ENCODE assay signal across 17 cellular contexts in the genomic region with DNA sequence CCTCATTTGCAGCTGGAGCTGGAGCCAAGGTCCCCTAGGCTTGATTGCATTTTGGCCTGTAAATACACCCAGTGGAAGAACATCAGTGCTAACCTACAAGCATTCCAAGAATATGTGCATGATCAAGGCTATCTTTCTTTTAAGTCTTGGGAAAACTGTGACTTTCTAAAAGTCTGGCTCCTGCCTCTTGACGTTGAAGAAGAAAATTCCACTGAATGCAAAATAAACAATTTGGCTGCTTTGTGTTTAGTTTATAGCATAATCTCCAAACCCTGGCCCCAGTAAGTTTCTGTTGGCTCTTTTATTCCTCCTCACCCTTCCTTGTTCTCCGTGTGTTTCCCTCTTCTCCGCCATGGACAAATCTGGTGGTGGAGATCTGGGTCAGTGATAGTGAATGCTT.
A peak's percentile ranks its signal among the peaks of the same experiment; 100 is the strongest.
DNase-seq lines count a peak whose midpoint lies in the region; ATAC-seq and TF ChIP-seq lines count a peak whose summit lies in the region.
"Had no signal": no experiment of that assay in that cellular context is flagged by ENCODE, and none has a peak within 500 bp of the region (broad histone marks: within the 10 kb centered on the region; RNA-seq: fewer than 3 reads in every experiment).

No MANE protein-coding gene starts in this region.

- H3K9me3 ChIP-seq in SJSA1 (replicated peaks) (no peaks in the 10 kb centered on the region), fibroblast of lung (ENCODE audit: control insufficient read depth, insufficient read depth, low read depth, low read length) (no peaks in the 10 kb centered on the region), left lung (no peaks in the 10 kb centered on the region)

- H3K36me3 ChIP-seq in SJSA1 (no peaks in the 10 kb centered on the region), fibroblast of lung (ENCODE audit: control insufficient read depth, insufficient read depth, low read length) (no peaks in the 10 kb centered on the region), left lung (no peaks in the 10 kb centered on the region)

- DNase-seq in AG08396 (ENCODE audit: low spot score) (peak; percentile 32), SJSA1 (ENCODE audit: low read depth in 1 of 2, low spot score in 2 of 2) (peak in 1 of 2 experiments; percentile 58), fibroblast of lung (ENCODE audit: low read depth in 2 of 2) (peak; percentile 37 to 77), osteocyte (ENCODE audit: extremely low spot score, unreplicated experiment) (peak; percentile 1), left lung (no peak), NCI-H2081 (lab: John Stamatoyannopoulos, UW) (no peak)
- DNase-seq: DMS79, MV-4-11, NCI-H1417 treated with DMSO at 0.1 percent for 48 hours, NCI-H187 treated with DMSO at 0.1 percent for 48 hours, NCI-H226, NCI-H524, SHP77 treated with DMSO at 0.1 percent for 48 hours had no signal

- ATAC-seq in GM18517 (IDR thresholded peaks at IDR 0.05; ENCODE audit: unreplicated experiment): no peak
- ATAC-seq in left lung: no peak
- ATAC-seq: HepG2 had no signal

- intact Hi-C loops in left lung (cut with DNase I): no loop called here

- peaks cover 7% of the 10 kb centered on the region for H3K4me1 Mint-ChIP-seq in osteocyte (ENCODE audit: unreplicated experiment)
- H3K4me1 Mint-ChIP-seq: CD14-positive monocyte had no signal

- H3K4me3 ChIP-seq in SJSA1: no peak overlapping the region
- no peak overlapping the region for H3K4me3 ChIP-seq in fibroblast of lung (replicated peaks in 1 of 4; ENCODE audit: control extremely low read depth in 1 of 4, insufficient read depth in 1 of 4, low read depth in 3 of 4, low read length in 4 of 4)
- no peak overlapping the region for H3K4me3 ChIP-seq in left lung

- H3K9me3 Mint-ChIP-seq in osteocyte (ENCODE audit: unreplicated experiment): no peaks in the 10 kb centered on the region

- H3K4me2 ChIP-seq in fibroblast of lung (ENCODE audit: extremely low read depth, insufficient read depth, low read length): no peak overlapping the region
- H3K4me2 ChIP-seq: KMS-11 had no signal

- H3K27me3 ChIP-seq in SJSA1 (replicated peaks) (no peaks in the 10 kb centered on the region), fibroblast of lung (ENCODE audit: control insufficient read depth, insufficient read depth, low read length) (no peaks in the 10 kb centered on the region), left lung (no peaks in the 10 kb centered on the region)

- no peaks in the 10 kb centered on the region for H3K79me2 ChIP-seq in fibroblast of lung (ENCODE audit: control insufficient read depth, insufficient read depth, low read length)

- no peaks in the 10 kb centered on the region for H3K36me3 Mint-ChIP-seq in osteocyte (ENCODE audit: unreplicated experiment)
- H3K36me3 Mint-ChIP-seq: CD14-positive monocyte had no signal

- H3K27me3 Mint-ChIP-seq in osteocyte (ENCODE audit: unreplicated experiment): no peaks in the 10 kb centered on the region

- no peak overlapping the region for H3K27ac Mint-ChIP-seq in osteocyte (ENCODE audit: unreplicated experiment)
- H3K27ac Mint-ChIP-seq: CD14-positive monocyte had no signal

- peaks cover 12% of the 10 kb centered on the region for H3K4me1 ChIP-seq in SJSA1 (replicated peaks)
- peaks cover 2% of the 10 kb centered on the region for H3K4me1 ChIP-seq in fibroblast of lung (ENCODE audit: control insufficient read depth, extremely low read depth, insufficient read depth, low read length)
- no peaks in the 10 kb centered on the region for H3K4me1 ChIP-seq in left lung

- no peak for TF ChIP-seq CTCF in fibroblast of lung (conservative IDR thresholded peaks at IDR 0.05 in 1 of 2, IDR thresholded peaks at IDR 0.05 in 1 of 2; ENCODE audit: low read depth in 1 of 2, low read length in 2 of 2)
- no peak for TF ChIP-seq CTCF in osteocyte (IDR thresholded peaks at IDR 0.05)
- no peak for TF ChIP-seq CTCF in left lung (IDR thresholded peaks at IDR 0.05)

- H2AFZ ChIP-seq in fibroblast of lung (ENCODE audit: low read length): no peak overlapping the region

- peak overlapping the region; percentile 3; the same call in 1 of the 2 replicates for H3K27ac ChIP-seq in SJSA1
- no peak overlapping the region for H3K27ac ChIP-seq in fibroblast of lung (ENCODE audit: insufficient read depth, low read length)
- no peak overlapping the region for H3K27ac ChIP-seq in left lung
- H3K27ac ChIP-seq: KMS-11 had no signal

- H4K20me1 ChIP-seq in fibroblast of lung (ENCODE audit: control insufficient read depth, extremely low read depth, insufficient read depth, low read length): no peaks in the 10 kb centered on the region

- H3K4me3 Mint-ChIP-seq in osteocyte (ENCODE audit: unreplicated experiment): no peak overlapping the region
- H3K4me3 Mint-ChIP-seq: CD14-positive monocyte had no signal

- H3K9ac ChIP-seq in fibroblast of lung (ENCODE audit: insufficient read depth, low read length): no peak overlapping the region
- H3K9ac ChIP-seq: KMS-11 had no signal

Comparison
In these comparisons a context has a peak if more than half of its experiments do, and no peak if none do; other contexts are left out.
1. DNase-seq: peak in AG08396 (single experiment), fibroblast of lung (2 of 2) and osteocyte (single experiment); none in left lung (0 of 2) and NCI-H2081 (0 of 2).